ENCODE assay signal across 1 cellular context in the genomic region with DNA sequence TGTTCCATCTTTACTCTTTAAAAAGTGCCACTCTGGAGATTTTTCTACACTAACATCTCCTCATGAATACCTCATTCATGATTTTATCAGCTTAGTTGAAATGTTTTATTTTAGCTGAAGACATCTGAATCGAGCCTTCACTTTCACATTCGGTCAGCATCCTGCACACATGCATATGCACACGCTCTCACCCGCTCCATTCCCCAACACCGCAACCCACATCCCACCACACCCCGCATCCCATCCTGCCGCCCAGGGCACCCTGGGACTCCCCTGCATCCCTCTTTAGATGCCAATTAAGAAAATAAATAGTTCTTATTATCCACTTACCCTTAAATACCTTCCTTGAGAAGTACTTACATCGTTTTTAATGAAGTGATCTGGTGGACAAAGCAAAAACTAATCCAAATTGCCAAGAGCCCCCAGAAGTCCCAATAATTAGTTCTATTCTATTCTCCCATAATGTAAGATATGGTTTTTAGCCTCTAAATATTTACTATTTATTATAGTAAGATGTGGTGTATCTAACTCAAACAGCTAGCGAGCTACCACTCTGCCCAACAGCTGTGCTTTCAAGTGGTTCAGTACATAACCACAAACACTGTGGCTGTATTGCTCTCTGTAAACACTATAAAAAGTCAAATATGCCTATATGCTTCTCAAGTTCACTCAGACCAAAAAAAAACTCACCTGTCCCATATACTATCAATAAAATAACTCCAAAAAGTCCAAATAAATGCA.
TF ChIP-seq lines count a peak whose summit lies in the region.

No MANE protein-coding gene starts in this region.

TF ChIP-seq in HepG2, 621 proteins besides CTCF, POLR2A, EP300 and RAD21:
- no peak for TF ChIP-seq ZNF274 (CRISPR knock-in tag; IDR thresholded peaks at IDR 0.05)
- no peak for TF ChIP-seq ZNF720 (CRISPR knock-in tag; IDR thresholded peaks at IDR 0.05)
- TF ChIP-seq MIXL1 (CRISPR knock-in tag; IDR thresholded peaks at IDR 0.05), result no peak
